ENCODE assay signal across 1 cellular context in the genomic region with DNA sequence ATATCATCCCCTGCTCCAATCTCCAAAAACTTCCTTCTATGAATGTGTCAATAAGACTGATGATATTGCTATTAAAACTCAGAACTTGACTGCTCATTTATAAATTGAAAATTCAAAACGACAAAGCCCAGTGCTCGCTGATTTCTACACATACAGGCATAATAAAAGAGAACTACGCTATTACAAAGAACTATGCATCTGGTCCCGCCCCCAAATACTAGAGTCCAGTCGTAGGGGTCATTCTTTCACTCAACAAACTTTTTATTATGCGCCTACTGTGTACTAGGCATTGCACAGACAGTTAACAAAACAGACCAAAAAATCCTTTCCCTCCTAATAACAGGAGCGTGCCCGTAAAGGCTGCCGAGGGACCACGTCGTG.
TF ChIP-seq lines count a peak whose summit lies in the region.

No MANE protein-coding gene starts in this region.

TF ChIP-seq in HepG2, 621 proteins besides CTCF, POLR2A, EP300 and RAD21 (continued from another document):
- TF ChIP-seq, protein P1, sequence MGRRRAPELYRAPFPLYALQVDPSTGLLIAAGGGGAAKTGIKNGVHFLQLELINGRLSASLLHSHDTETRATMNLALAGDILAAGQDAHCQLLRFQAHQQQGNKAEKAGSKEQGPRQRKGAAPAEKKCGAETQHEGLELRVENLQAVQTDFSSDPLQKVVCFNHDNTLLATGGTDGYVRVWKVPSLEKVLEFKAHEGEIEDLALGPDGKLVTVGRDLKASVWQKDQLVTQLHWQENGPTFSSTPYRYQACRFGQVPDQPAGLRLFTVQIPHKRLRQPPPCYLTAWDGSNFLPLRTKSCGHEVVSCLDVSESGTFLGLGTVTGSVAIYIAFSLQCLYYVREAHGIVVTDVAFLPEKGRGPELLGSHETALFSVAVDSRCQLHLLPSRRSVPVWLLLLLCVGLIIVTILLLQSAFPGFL (CRISPR knock-in tag; IDR thresholded peaks at IDR 0.05) = no peak
- TF ChIP-seq ZNF607 (CRISPR knock-in tag; IDR thresholded peaks at IDR 0.05; ENCODE audit: borderline replicate concordance) = 0 out of 2 replicates have a peak, but pooled peaks have one; percentile 51
- peak; percentile 100 for TF ChIP-seq ZKSCAN8 (CRISPR knock-in tag; IDR thresholded peaks at IDR 0.05; ENCODE audit: borderline replicate concordance)
- TF ChIP-seq ZNF713 (CRISPR knock-in tag; IDR thresholded peaks at IDR 0.05) = 0 out of 2 replicates have a peak, but pooled peaks have one; percentile 77
- TF ChIP-seq, protein P2, sequence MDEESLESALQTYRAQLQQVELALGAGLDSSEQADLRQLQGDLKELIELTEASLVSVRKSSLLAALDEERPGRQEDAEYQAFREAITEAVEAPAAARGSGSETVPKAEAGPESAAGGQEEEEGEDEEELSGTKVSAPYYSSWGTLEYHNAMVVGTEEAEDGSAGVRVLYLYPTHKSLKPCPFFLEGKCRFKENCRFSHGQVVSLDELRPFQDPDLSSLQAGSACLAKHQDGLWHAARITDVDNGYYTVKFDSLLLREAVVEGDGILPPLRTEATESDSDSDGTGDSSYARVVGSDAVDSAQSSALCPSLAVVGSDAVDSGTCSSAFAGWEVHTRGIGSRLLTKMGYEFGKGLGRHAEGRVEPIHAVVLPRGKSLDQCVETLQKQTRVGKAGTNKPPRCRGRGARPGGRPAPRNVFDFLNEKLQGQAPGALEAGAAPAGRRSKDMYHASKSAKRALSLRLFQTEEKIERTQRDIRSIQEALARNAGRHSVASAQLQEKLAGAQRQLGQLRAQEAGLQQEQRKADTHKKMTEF (CRISPR knock-in tag; IDR thresholded peaks at IDR 0.05) = 0 out of 2 replicates have a peak, but pooled peaks have one; percentile 33
- 0 out of 2 replicates have a peak, but pooled peaks have one; percentile 24 for TF ChIP-seq ZMYM3 (CRISPR knock-in tag; IDR thresholded peaks at IDR 0.05)
- no peak for TF ChIP-seq RNF2 (conservative IDR thresholded peaks at IDR 0.05; ENCODE audit: low read depth)
TF ChIP-seq in HepG2: peak in this region for 9.
